ENCODE assay signal across 27 cellular contexts in the genomic region with DNA sequence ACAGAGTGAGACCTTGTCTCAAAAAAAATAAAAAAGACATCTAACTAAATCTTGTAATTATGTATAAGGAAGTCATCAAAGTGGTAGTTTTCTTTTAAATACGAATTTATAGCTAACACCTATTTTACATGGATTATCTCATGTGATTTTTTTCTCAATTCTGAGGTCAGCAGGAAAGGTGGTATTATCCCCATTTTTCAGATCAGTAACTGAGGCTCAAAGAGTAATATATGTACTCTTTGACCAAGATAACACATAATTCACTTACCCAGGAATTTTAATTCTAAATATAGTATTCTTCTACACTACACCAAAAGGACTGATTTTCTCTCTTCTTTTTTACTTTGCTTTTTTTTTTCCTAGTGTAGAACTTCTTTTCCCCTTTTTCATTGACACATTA. TPM values are rescaled to one million over a fixed set of nuclear protein-coding genes. Genes with fewer than 3 reads are reported as not detected.
DNase-seq lines count a peak whose midpoint lies in the region; ATAC-seq, FAIRE-seq and TF ChIP-seq lines count a peak whose summit lies in the region.
"Had no signal": no experiment of that assay in that cellular context is flagged by ENCODE, and none has a peak within 500 bp of the region (broad histone marks: within the 10 kb centered on the region; RNA-seq: fewer than 3 reads in every experiment).

No MANE protein-coding gene starts in this region.

- no peak overlapping the region for H3K27ac ChIP-seq in HepG2 (ENCODE audit: extremely low read length, insufficient read depth, low read length)
- no peak overlapping the region for H3K27ac ChIP-seq in right lobe of liver
- peak overlapping the region; percentile 49 to 64 for H3K27ac ChIP-seq in tibial artery
- H3K27ac ChIP-seq: BLaER1 had no signal

- TF ChIP-seq POLR2A in HepG2 (IDR thresholded peaks at IDR 0.05; ENCODE audit: insufficient read depth in 1 of 2, low read depth in 2 of 2, low read length in 2 of 2): no peak
- TF ChIP-seq POLR2A in right lobe of liver (IDR thresholded peaks at IDR 0.05): no peak

- H2AFZ ChIP-seq in HepG2 (ENCODE audit: low read length): no peak overlapping the region

- in situ Hi-C loops in HepG2 (cut with HindIII; ENCODE audit: extremely low pct_ligation_motif_present, low pct_unique_long_range_greater_than_20kb): no loop called here

- FAIRE-seq in HepG2 (lab: Jason Lieb, UNC): no peak
- FAIRE-seq: A204.1, D721Med, G401.6, GM12891, GM19239 had no signal

- no peaks in the 10 kb centered on the region for H4K20me1 ChIP-seq in HepG2 (ENCODE audit: insufficient read depth, low read length)
- H4K20me1 ChIP-seq: BLaER1 had no signal

- H3K36me3 Mint-ChIP-seq in central memory CD8-positive, alpha-beta T cell (ENCODE audit: insufficient read depth): peaks cover 27% of the 10 kb centered on the region

- H3K4me3 Mint-ChIP-seq in central memory CD8-positive, alpha-beta T cell: no peak overlapping the region
- H3K4me3 Mint-ChIP-seq: CD14-positive monocyte; CD4-positive, CD25-positive, alpha-beta regulatory T cell; CD8-positive, alpha-beta memory T cell had no signal

- no peak overlapping the region for H3K9ac ChIP-seq in HepG2 (ENCODE audit: insufficient read depth, low read depth, low read length)
- H3K9ac ChIP-seq: BLaER1 had no signal

- POLR2A ChIA-PET in HepG2 (lab: Yijun Ruan, JAX): no interaction called here

- H3K27me3 Mint-ChIP-seq in central memory CD8-positive, alpha-beta T cell: no peaks in the 10 kb centered on the region
- H3K27me3 Mint-ChIP-seq: CD4-positive, alpha-beta memory T cell; CD4-positive, CD25-positive, alpha-beta regulatory T cell; CD8-positive, alpha-beta memory T cell had no signal

- CTCF ChIA-PET in HepG2 (lab: Yijun Ruan, JAX; ENCODE audit: low intra/inter-chr PET ratio, low total read pairs): no interaction called here

- no peak overlapping the region for H3K4me2 ChIP-seq in HepG2 (ENCODE audit: low read depth, low read length)
- H3K4me2 ChIP-seq: BLaER1 had no signal

- H3K4me1 Mint-ChIP-seq in central memory CD8-positive, alpha-beta T cell: peaks cover 29% of the 10 kb centered on the region
- H3K4me1 Mint-ChIP-seq: CD14-positive monocyte had no signal

- no TSS peak for BruUV-seq in HepG2 (replicated peaks; lab: Mats Ljungman, UMichigan)

- H3K27ac Mint-ChIP-seq in central memory CD8-positive, alpha-beta T cell (ENCODE audit: low read depth): peak overlapping the region; percentile 52
- H3K27ac Mint-ChIP-seq: CD4-positive, CD25-positive, alpha-beta regulatory T cell had no signal

- H3K27me3 ChIP-seq in HepG2 (ENCODE audit: control insufficient read depth in 1 of 2, insufficient read depth in 2 of 2, low read length in 2 of 2): no peaks in the 10 kb centered on the region
- no peaks in the 10 kb centered on the region for H3K27me3 ChIP-seq in right lobe of liver
- no peaks in the 10 kb centered on the region for H3K27me3 ChIP-seq in tibial artery
- H3K27me3 ChIP-seq: BE2C, BLaER1 had no signal

- ATAC-seq in HepG2 (no peak), right lobe of liver (no peak), left lobe of liver (no peak)
- no peak for ATAC-seq in central memory CD8-positive, alpha-beta T cell (replicated peaks; ENCODE audit: extremely low read depth, poor library complexity, severe bottlenecking)

- no peak for TF ChIP-seq CTCF in HepG2 (CRISPR knock-in tag; IDR thresholded peaks at IDR 0.05)
- no peak for TF ChIP-seq CTCF in right lobe of liver (IDR thresholded peaks at IDR 0.05)
- TF ChIP-seq CTCF in tibial artery (IDR thresholded peaks at IDR 0.05): no peak

- no peaks in the 10 kb centered on the region for H3K79me2 ChIP-seq in HepG2 (ENCODE audit: insufficient read depth, low read length)

- no peak for TF ChIP-seq EP300 in HepG2 (IDR thresholded peaks at IDR 0.05; ENCODE audit: low read depth in 2 of 2, low read length in 2 of 2)
- TF ChIP-seq EP300 in HepG2 (CRISPR knock-in tag; IDR thresholded peaks at IDR 0.05; ENCODE audit: borderline replicate concordance): no peak

- H3K4me1 ChIP-seq in HepG2 (ENCODE audit: insufficient read depth, low read length) (no peaks in the 10 kb centered on the region), right lobe of liver (no peaks in the 10 kb centered on the region), tibial artery (peaks cover 0 to 29% (median 3%) of the 10 kb centered on the region in 4 donors)
- H3K4me1 ChIP-seq: BE2C, BLaER1 had no signal

- no peak for TF ChIP-seq RAD21 in HepG2 (CRISPR knock-in tag; IDR thresholded peaks at IDR 0.05)

- peaks cover 4 to 11% of the 10 kb centered on the region in 2 experiments; a peak in 2 of 5 replicates for H3K36me3 ChIP-seq in HepG2 (replicated peaks in 1 of 2; ENCODE audit: control insufficient read depth in 1 of 2, insufficient read depth in 2 of 2, low read length in 2 of 2)
- no peaks in the 10 kb centered on the region for H3K36me3 ChIP-seq in right lobe of liver
- peaks cover 0 to 7% (median 7%) of the 10 kb centered on the region in 3 donors for H3K36me3 ChIP-seq in tibial artery
- H3K36me3 ChIP-seq: BE2C had no signal

- WGBS in HepG2 (ENCODE audit: low lambda C conversion rate): 90% methylated on average over 1 of the region's 1 CpG
- WGBS in right lobe of liver (ENCODE audit: insufficient coverage, low coverage, low lambda C conversion rate, missing lambda C conversion rate): 100% methylated on average over 1 of the region's 1 CpG

- H3K4me3 ChIP-seq in HepG2 (replicated peaks in 1 of 3; ENCODE audit: insufficient read depth in 1 of 3, low read depth in 2 of 3, low read length in 3 of 3) (no peak overlapping the region), right lobe of liver (no peak overlapping the region), tibial artery (no peak overlapping the region)
- H3K4me3 ChIP-seq: BLaER1 had no signal

- intact Hi-C loops in HepG2 (cut with micrococcal nuclease; ENCODE audit: unreplicated experiment) (no loop called here), right lobe of liver (cut with DNase I) (no loop called here), tibial artery (cut with DNase I; ENCODE audit: low total_unique reads) (no loop called here)

- DNase-seq in HepG2 (ENCODE audit: low spot score) (no peak), right lobe of liver (no peak), tibial artery (no peak), left lobe of liver (ENCODE audit: low spot score) (no peak), COLO668 (lab: John Stamatoyannopoulos, UW; ENCODE audit: unreplicated experiment) (no peak), NCI-H510A (lab: John Stamatoyannopoulos, UW) (no peak)
- DNase-seq in central memory CD8-positive, alpha-beta T cell (ENCODE audit: low spot score in 2 of 2): no peak
- DNase-seq: 8988T; ACHN; BE2C; C1 segment of cervical spinal cord; Caco-2; Calu3; CD4-positive, alpha-beta memory T cell; CD4-positive, CD25-positive, alpha-beta regulatory T cell; CD8-positive, alpha-beta memory T cell; DMS79 treated with DMSO at 0.1 percent for 48 hours; GF-D8 had no signal

- no peaks in the 10 kb centered on the region for H3K9me3 Mint-ChIP-seq in central memory CD8-positive, alpha-beta T cell

- peaks cover 8% of the 10 kb centered on the region; the same call in 1 of the 2 replicates for H3K9me3 ChIP-seq in HepG2 (ENCODE audit: low read length)
- no peaks in the 10 kb centered on the region for H3K9me3 ChIP-seq in right lobe of liver
- peaks cover 0 to 2% (median 0%) of the 10 kb centered on the region in 3 donors for H3K9me3 ChIP-seq in tibial artery
- H3K9me3 ChIP-seq: BE2C had no signal

RNA-seq across cellular contexts. Expression of a gene that starts 9.1 kb away (rescaled TPM):
- total RNA-seq in HepG2 (2016; rRNA removed; fragmentation: Illumina TruSeq; extraction: Trizol) (48.0 and 52.8 TPM in 2 replicates), right lobe of liver (10 to 100 TPM; 11.7 to 19.3 (median 12.9) TPM), left lobe of liver (14.4 TPM)
- 24.1 and 25.2 TPM in 2 replicates for total RNA-seq in HepG2 (2016; cell fraction: cytosol; rRNA removed; fragmentation: Illumina TruSeq; extraction: Trizol; ENCODE audit: low read depth)
- 51.0 and 53.3 TPM in 2 replicates for total RNA-seq in HepG2 (2016; cell fraction: insoluble cytoplasmic fraction; rRNA removed; fragmentation: Illumina TruSeq; extraction: Trizol)
- total RNA-seq in HepG2 (2016; cell fraction: membrane; rRNA removed; fragmentation: Illumina TruSeq; extraction: Trizol): 25.7 and 27.9 TPM in 2 replicates
- 33.4 and 40.9 TPM in 2 replicates for total RNA-seq in HepG2 (2016; cell fraction: nucleus; rRNA removed; fragmentation: Illumina TruSeq; extraction: Trizol)
- 12.7 and 19.7 TPM in 2 replicates for polyA plus RNA-seq in HepG2 (2011; rRNA removed)
- 6.7 and 7.6 TPM in 2 replicates for polyA plus RNA-seq in HepG2 (2011; cell fraction: cytosol; rRNA removed)
- 9.1 and 12.2 TPM in 2 replicates for polyA plus RNA-seq in HepG2 (2011; cell fraction: nucleus; rRNA removed)
- 14.1 and 30.4 TPM in 2 replicates for polyA plus RNA-seq in HepG2 (2012)
- polyA plus RNA-seq in HepG2 (2016; cell fraction: cytosol; fragmentation: Illumina TruSeq; extraction: Trizol; ENCODE audit: low read depth): 34.6 and 42.0 TPM in 2 replicates
- 68.1 and 73.1 TPM in 2 replicates for polyA plus RNA-seq in HepG2 (2016; cell fraction: insoluble cytoplasmic fraction; fragmentation: Illumina TruSeq; extraction: Trizol; ENCODE audit: low read depth)
- 29.4 and 29.9 TPM in 2 replicates for polyA plus RNA-seq in HepG2 (2016; cell fraction: membrane; fragmentation: Illumina TruSeq; extraction: Trizol; ENCODE audit: low read depth)
- polyA plus RNA-seq in HepG2 (2016; cell fraction: nucleus; fragmentation: Illumina TruSeq; extraction: Trizol; ENCODE audit: insufficient read depth, low read depth): 50.9 and 56.0 TPM in 2 replicates
- 0.70 and 3.3 TPM in 2 replicates for polyA minus RNA-seq in HepG2 (2011; rRNA and poly(A)+ RNA removed; ENCODE audit: low replicate concordance)
- polyA minus RNA-seq in HepG2 (2011; cell fraction: cytosol; rRNA and poly(A)+ RNA removed): 3.1 and 3.6 TPM in 2 replicates
- polyA minus RNA-seq in HepG2 (2011; cell fraction: nucleus; rRNA and poly(A)+ RNA removed): 30.0 and 36.9 TPM in 2 replicates

RNA-seq across cellular contexts. Expression of a gene that starts 9.7 kb away (rescaled TPM):
- total RNA-seq in HepG2 (2016; rRNA removed; fragmentation: Illumina TruSeq; extraction: Trizol): 43.6 and 55.1 TPM in 2 replicates
- 14.7 and 15.5 TPM in 2 replicates for total RNA-seq in HepG2 (2016; cell fraction: cytosol; rRNA removed; fragmentation: Illumina TruSeq; extraction: Trizol; ENCODE audit: low read depth)
- 40.9 and 54.9 TPM in 2 replicates for total RNA-seq in HepG2 (2016; cell fraction: insoluble cytoplasmic fraction; rRNA removed; fragmentation: Illumina TruSeq; extraction: Trizol)
- total RNA-seq in HepG2 (2016; cell fraction: membrane; rRNA removed; fragmentation: Illumina TruSeq; extraction: Trizol): 28.8 and 31.5 TPM in 2 replicates
- total RNA-seq in HepG2 (2016; cell fraction: nucleus; rRNA removed; fragmentation: Illumina TruSeq; extraction: Trizol): 19.6 and 22.9 TPM in 2 replicates
- polyA plus RNA-seq in HepG2 (2011; rRNA removed): 27.2 and 30.6 TPM in 2 replicates
- polyA plus RNA-seq in HepG2 (2011; cell fraction: cytosol; rRNA removed): 23.7 and 24.0 TPM in 2 replicates
- 13.2 and 13.6 TPM in 2 replicates for polyA plus RNA-seq in HepG2 (2011; cell fraction: nucleus; rRNA removed)
- polyA plus RNA-seq in HepG2 (2012): 30.5 and 31.4 TPM in 2 replicates
- polyA plus RNA-seq in HepG2 (2016; cell fraction: cytosol; fragmentation: Illumina TruSeq; extraction: Trizol; ENCODE audit: low read depth): 14.5 and 16.9 TPM in 2 replicates
- 56.4 and 59.0 TPM in 2 replicates for polyA plus RNA-seq in HepG2 (2016; cell fraction: insoluble cytoplasmic fraction; fragmentation: Illumina TruSeq; extraction: Trizol; ENCODE audit: low read depth)
- 20.2 and 21.5 TPM in 2 replicates for polyA plus RNA-seq in HepG2 (2016; cell fraction: membrane; fragmentation: Illumina TruSeq; extraction: Trizol; ENCODE audit: low read depth)
- 33.1 and 36.6 TPM in 2 replicates for polyA plus RNA-seq in HepG2 (2016; cell fraction: nucleus; fragmentation: Illumina TruSeq; extraction: Trizol; ENCODE audit: insufficient read depth, low read depth)
- 18.6 and 20.1 TPM in 2 replicates for polyA minus RNA-seq in HepG2 (2011; rRNA and poly(A)+ RNA removed; ENCODE audit: low replicate concordance)
- 18.0 and 23.7 TPM in 2 replicates for polyA minus RNA-seq in HepG2 (2011; cell fraction: cytosol; rRNA and poly(A)+ RNA removed)
- polyA minus RNA-seq in HepG2 (2011; cell fraction: nucleus; rRNA and poly(A)+ RNA removed): 8.9 and 14.4 TPM in 2 replicates
- 10 to 100 TPM in 4 of 6 experiments, 1 to 10 TPM in 2; 9.7 to 19.9 (median 14.8) TPM for total RNA-seq in right lobe of liver
- 10.5 TPM for total RNA-seq in left lobe of liver

RNA-seq across cellular contexts. Expression of a gene that starts 42.4 kb away (rescaled TPM):
- total RNA-seq in HepG2 (2016; rRNA removed; fragmentation: Illumina TruSeq; extraction: Trizol): 31.1 and 45.6 TPM in 2 replicates
- 6.5 and 7.5 TPM in 2 replicates for total RNA-seq in HepG2 (2016; cell fraction: cytosol; rRNA removed; fragmentation: Illumina TruSeq; extraction: Trizol; ENCODE audit: low read depth)
- 32.5 and 46.6 TPM in 2 replicates for total RNA-seq in HepG2 (2016; cell fraction: insoluble cytoplasmic fraction; rRNA removed; fragmentation: Illumina TruSeq; extraction: Trizol)
- 19.8 and 20.1 TPM in 2 replicates for total RNA-seq in HepG2 (2016; cell fraction: membrane; rRNA removed; fragmentation: Illumina TruSeq; extraction: Trizol)
- total RNA-seq in HepG2 (2016; cell fraction: nucleus; rRNA removed; fragmentation: Illumina TruSeq; extraction: Trizol): 40.7 and 43.4 TPM in 2 replicates
- 13.5 and 16.3 TPM in 2 replicates for polyA plus RNA-seq in HepG2 (2011; rRNA removed)
- 11.0 and 14.6 TPM in 2 replicates for polyA plus RNA-seq in HepG2 (2011; cell fraction: cytosol; rRNA removed)
- 6.9 and 7.0 TPM in 2 replicates for polyA plus RNA-seq in HepG2 (2011; cell fraction: nucleus; rRNA removed)
- polyA plus RNA-seq in HepG2 (2012): 8.0 and 13.8 TPM in 2 replicates
- polyA plus RNA-seq in HepG2 (2016; cell fraction: cytosol; fragmentation: Illumina TruSeq; extraction: Trizol; ENCODE audit: low read depth): 4.3 and 4.9 TPM in 2 replicates
- polyA plus RNA-seq in HepG2 (2016; cell fraction: insoluble cytoplasmic fraction; fragmentation: Illumina TruSeq; extraction: Trizol; ENCODE audit: low read depth): 27.2 and 29.7 TPM in 2 replicates
- 9.8 and 10.5 TPM in 2 replicates for polyA plus RNA-seq in HepG2 (2016; cell fraction: membrane; fragmentation: Illumina TruSeq; extraction: Trizol; ENCODE audit: low read depth)
- 59.0 and 63.1 TPM in 2 replicates for polyA plus RNA-seq in HepG2 (2016; cell fraction: nucleus; fragmentation: Illumina TruSeq; extraction: Trizol; ENCODE audit: insufficient read depth, low read depth)
- polyA minus RNA-seq in HepG2 (2011; rRNA and poly(A)+ RNA removed; ENCODE audit: low replicate concordance): 20.1 TPM in 1 of 2 replicates, not detected in the other
- polyA minus RNA-seq in HepG2 (2011; cell fraction: cytosol; rRNA and poly(A)+ RNA removed): 7.8 and 8.1 TPM in 2 replicates
- 13.6 and 13.8 TPM in 2 replicates for polyA minus RNA-seq in HepG2 (2011; cell fraction: nucleus; rRNA and poly(A)+ RNA removed)
- total RNA-seq in right lobe of liver: 100 to 1,000 TPM in 3 of 6 experiments, 10 to 100 TPM in 3; 27.2 to 132 (median 72.1) TPM
- total RNA-seq in left lobe of liver: 39.4 TPM
- total RNA-seq: A673; Calu3; CD4-positive, alpha-beta memory T cell; CD4-positive, CD25-positive, alpha-beta regulatory T cell; CD8-positive, alpha-beta memory T cell had no signal
- polyA plus RNA-seq: AG04450; CD4-positive, alpha-beta memory T cell; CD8-positive, alpha-beta memory T cell had no signal

RNA-seq across cellular contexts. Expression of a gene that starts 46.8 kb away (rescaled TPM):
- total RNA-seq in HepG2 (2016; rRNA removed; fragmentation: Illumina TruSeq; extraction: Trizol) (19.0 and 21.1 TPM in 2 replicates), right lobe of liver (10 to 100 TPM; 20.5 to 34.5 (median 25.4) TPM), left lobe of liver (18.3 TPM)
- total RNA-seq in HepG2 (2016; cell fraction: cytosol; rRNA removed; fragmentation: Illumina TruSeq; extraction: Trizol; ENCODE audit: low read depth): 7.5 and 9.3 TPM in 2 replicates
- 18.1 and 18.6 TPM in 2 replicates for total RNA-seq in HepG2 (2016; cell fraction: insoluble cytoplasmic fraction; rRNA removed; fragmentation: Illumina TruSeq; extraction: Trizol)
- total RNA-seq in HepG2 (2016; cell fraction: membrane; rRNA removed; fragmentation: Illumina TruSeq; extraction: Trizol): 16.3 and 17.7 TPM in 2 replicates
- 17.0 and 19.0 TPM in 2 replicates for total RNA-seq in HepG2 (2016; cell fraction: nucleus; rRNA removed; fragmentation: Illumina TruSeq; extraction: Trizol)
- 30.8 and 31.9 TPM in 2 replicates for polyA plus RNA-seq in HepG2 (2011; rRNA removed)
- 23.5 and 33.7 TPM in 2 replicates for polyA plus RNA-seq in HepG2 (2011; cell fraction: cytosol; rRNA removed)
- 13.9 and 16.7 TPM in 2 replicates for polyA plus RNA-seq in HepG2 (2011; cell fraction: nucleus; rRNA removed)
- polyA plus RNA-seq in HepG2 (2012): 13.4 and 20.3 TPM in 2 replicates
- 7.9 and 13.0 TPM in 2 replicates for polyA plus RNA-seq in HepG2 (2016; cell fraction: cytosol; fragmentation: Illumina TruSeq; extraction: Trizol; ENCODE audit: low read depth)
- 20.3 and 20.4 TPM in 2 replicates for polyA plus RNA-seq in HepG2 (2016; cell fraction: insoluble cytoplasmic fraction; fragmentation: Illumina TruSeq; extraction: Trizol; ENCODE audit: low read depth)
- 14.9 and 17.0 TPM in 2 replicates for polyA plus RNA-seq in HepG2 (2016; cell fraction: membrane; fragmentation: Illumina TruSeq; extraction: Trizol; ENCODE audit: low read depth)
- 24.4 and 26.4 TPM in 2 replicates for polyA plus RNA-seq in HepG2 (2016; cell fraction: nucleus; fragmentation: Illumina TruSeq; extraction: Trizol; ENCODE audit: insufficient read depth, low read depth)
- 26.9 and 28.2 TPM in 2 replicates for polyA minus RNA-seq in HepG2 (2011; rRNA and poly(A)+ RNA removed; ENCODE audit: low replicate concordance)
- 9.4 and 12.6 TPM in 2 replicates for polyA minus RNA-seq in HepG2 (2011; cell fraction: cytosol; rRNA and poly(A)+ RNA removed)
- polyA minus RNA-seq in HepG2 (2011; cell fraction: nucleus; rRNA and poly(A)+ RNA removed): 10.3 and 15.3 TPM in 2 replicates

Comparison
In these comparisons a context has a peak if more than half of its experiments do, and no peak if none do; other contexts are left out.
1. H3K27ac ChIP-seq: peak in tibial artery (2 of 2); none in HepG2 (single experiment) and right lobe of liver (0 of 3).